Comparison of ENCODE assay signal across 23 cellular contexts in genomic region chr4:80814266-80814665, GRCh38.
DNase-seq lines count a peak whose midpoint lies in the region; ATAC-seq and TF ChIP-seq lines count a peak whose summit lies in the region.
"Had no signal": no experiment of that assay in that cellular context is flagged by ENCODE, and none has a peak within 500 bp of the region (broad histone marks: within the 10 kb centered on the region; RNA-seq: fewer than 3 reads in every experiment).

No MANE protein-coding gene starts in this region.

- H3K27ac ChIP-seq in OCI-LY7 (ENCODE audit: low read depth, low read length, poor library complexity, severe bottlenecking) (no peak overlapping the region), caudate nucleus (ENCODE audit: low read depth, low read length) (no peak overlapping the region), brain microvascular endothelial cell (no peak overlapping the region)
- H3K27ac ChIP-seq: A549; BLaER1 treated with 17β-estradiol and CSF1 and Interleukin-3, amounts not matched to agents 10 nM and 100 nM; GM23248 had no signal

- H3K4me1 Mint-ChIP-seq in activated T-cell treated with anti-CD3 and anti-CD28 coated beads, Interleukin-2, amount 50 U/mL, for 72 hours (ENCODE audit: low read depth), result no peaks in the 10 kb centered on the region
- H3K4me1 Mint-ChIP-seq: CD14-positive monocyte; CD8-positive, alpha-beta memory T cell had no signal

- H3K36me3 ChIP-seq in OCI-LY7 (ENCODE audit: insufficient read depth, low read length) (peaks cover 3% of the 10 kb centered on the region; the same call in 1 of the 2 replicates), brain microvascular endothelial cell (replicated peaks) (no peaks in the 10 kb centered on the region)
- H3K36me3 ChIP-seq: BE2C; BLaER1 treated with 17β-estradiol and CSF1 and Interleukin-3, amounts not matched to agents 10 nM and 100 nM had no signal

- H4K20me1 ChIP-seq in OCI-LY7 (ENCODE audit: insufficient read depth, low read length), result no peaks in the 10 kb centered on the region
- H4K20me1 ChIP-seq: BLaER1 treated with 17β-estradiol and CSF1 and Interleukin-3, amounts not matched to agents 10 nM and 100 nM had no signal

- peak; percentile 11 for DNase-seq in AG10803 (ENCODE audit: low read depth)
- no peak for DNase-seq in OCI-LY7 (ENCODE audit: low spot score)
- peak; percentile 7 for DNase-seq in fibroblast of mammary gland (ENCODE audit: low read depth)
- no peak for DNase-seq in caudate nucleus (lab: John Stamatoyannopoulos, UW)
- no peak for DNase-seq in activated T-cell treated with anti-CD3 and anti-CD28 coated beads, Interleukin-2, amount 50 U/mL, for 72 hours
- no peak for DNase-seq in brain microvascular endothelial cell
- no peak for DNase-seq in glomerular visceral epithelial cell (ENCODE audit: extremely low spot score)
- DNase-seq: 8988T; AML-193; BE2C; CD4-positive, alpha-beta T cell; CD8-positive, alpha-beta memory T cell; DMS 273 treated with DMSO at 0.1 percent for 48 hours; DMS79; EL; GDM1; GM23248; H7; HCEC 1CT had no signal

- H3K4me3 ChIP-seq in AG10803 (ENCODE audit: low read length) (no peak overlapping the region), OCI-LY7 (ENCODE audit: low read depth, low read length, poor library complexity, severe bottlenecking) (no peak overlapping the region), fibroblast of mammary gland (ENCODE audit: control insufficient read depth, low read depth, low read length) (no peak overlapping the region), brain microvascular endothelial cell (ENCODE audit: low read depth, low read length) (no peak overlapping the region)
- H3K4me3 ChIP-seq: A549; BLaER1 treated with 17β-estradiol and CSF1 and Interleukin-3, amounts not matched to agents 10 nM and 100 nM; GM12878; GM23248 had no signal

- intact Hi-C loops in OCI-LY7 (cut with micrococcal nuclease; ENCODE audit: unreplicated experiment), result no loop called here

- ATAC-seq in activated T-cell treated with anti-CD3 and anti-CD28 coated beads, Interleukin-2, amount 50 U/mL, for 72 hours (replicated peaks in 1 of 2), result no peak
- ATAC-seq: A549, GM12878 had no signal

- H3K9me2 ChIP-seq in OCI-LY7 (ENCODE audit: insufficient read depth, low read length), result no peaks in the 10 kb centered on the region

- no peaks in the 10 kb centered on the region for H3K9me3 ChIP-seq in OCI-LY7 (ENCODE audit: low read length)
- H3K9me3 ChIP-seq: A549; BE2C; BLaER1 treated with 17β-estradiol and CSF1 and Interleukin-3, amounts not matched to agents 10 nM and 100 nM had no signal

- peaks cover 9% of the 10 kb centered on the region for H3K4me1 ChIP-seq in OCI-LY7 (ENCODE audit: insufficient read depth, low read length, poor library complexity, severe bottlenecking)
- H3K4me1 ChIP-seq: A549; BE2C; BLaER1 treated with 17β-estradiol and CSF1 and Interleukin-3, amounts not matched to agents 10 nM and 100 nM had no signal

- no peak overlapping the region for H3K27ac Mint-ChIP-seq in activated T-cell treated with anti-CD3 and anti-CD28 coated beads, Interleukin-2, amount 50 U/mL, for 72 hours
- H3K27ac Mint-ChIP-seq: CD14-positive monocyte; CD4-positive, alpha-beta T cell; CD8-positive, alpha-beta memory T cell had no signal

- no peak overlapping the region for H3K4me2 ChIP-seq in OCI-LY7 (ENCODE audit: low read length)
- H3K4me2 ChIP-seq: A549; BLaER1 treated with 17β-estradiol and CSF1 and Interleukin-3, amounts not matched to agents 10 nM and 100 nM had no signal

- POLR2A ChIA-PET in OCI-LY7 (lab: Charles Lee), result interaction anchor here (0.6 to 2.0 kb wide), 10 partner anchors 8 to 324 kb away, joined by 3 to 7 read pairs (median 3); no protein-coding TSS in a partner anchor

- no peaks in the 10 kb centered on the region for H3K27me3 Mint-ChIP-seq in activated T-cell treated with anti-CD3 and anti-CD28 coated beads, Interleukin-2, amount 50 U/mL, for 72 hours (ENCODE audit: low read depth)

- no peaks in the 10 kb centered on the region for H3K27me3 ChIP-seq in brain microvascular endothelial cell (replicated peaks)
- H3K27me3 ChIP-seq: BE2C; BLaER1 treated with 17β-estradiol and CSF1 and Interleukin-3, amounts not matched to agents 10 nM and 100 nM had no signal

- no peaks in the 10 kb centered on the region for H3K79me2 ChIP-seq in OCI-LY7 (ENCODE audit: insufficient read depth, low read depth, low read length)

- BruUV-seq in OCI-LY7 (replicated peaks; lab: Mats Ljungman, UMichigan), result no TSS peak

- TF ChIP-seq CTCF in AG10803 (conservative IDR thresholded peaks at IDR 0.05; ENCODE audit: low read length) (no peak), OCI-LY7 (conservative IDR thresholded peaks at IDR 0.05; ENCODE audit: low read length) (no peak), fibroblast of mammary gland (conservative IDR thresholded peaks at IDR 0.05; ENCODE audit: control insufficient read depth, insufficient read depth, low read depth, low read length) (no peak), brain microvascular endothelial cell (IDR thresholded peaks at IDR 0.05; ENCODE audit: low read depth, low read length, missing control alignments) (no peak)

- no peak overlapping the region for H3K4me3 Mint-ChIP-seq in activated T-cell treated with anti-CD3 and anti-CD28 coated beads, Interleukin-2, amount 50 U/mL, for 72 hours
- H3K4me3 Mint-ChIP-seq: CD14-positive monocyte; CD4-positive, alpha-beta T cell; CD8-positive, alpha-beta memory T cell had no signal

- CTCF ChIA-PET in OCI-LY7 (lab: Charles Lee; ENCODE audit: unreplicated experiment), result no interaction called here

- H2AFZ ChIP-seq in OCI-LY7 (ENCODE audit: low read length), result peak overlapping the region; percentile 73
- H2AFZ ChIP-seq: GM23248 had no signal

- in situ Hi-C loops in brain microvascular endothelial cell (cut with HindIII; ENCODE audit: low pct_ligation_motif_present, low sequenced_read_pairs), result no loop called here

- H3K36me3 Mint-ChIP-seq in activated T-cell treated with anti-CD3 and anti-CD28 coated beads, Interleukin-2, amount 50 U/mL, for 72 hours (ENCODE audit: insufficient read depth in 2 of 2), result no peaks in the 10 kb centered on the region
- H3K36me3 Mint-ChIP-seq: CD14-positive monocyte; CD8-positive, alpha-beta memory T cell had no signal

- H3K9me3 Mint-ChIP-seq in activated T-cell treated with anti-CD3 and anti-CD28 coated beads, Interleukin-2, amount 50 U/mL, for 72 hours, result no peaks in the 10 kb centered on the region
- H3K9me3 Mint-ChIP-seq: CD4-positive, alpha-beta T cell; CD8-positive, alpha-beta memory T cell had no signal

Comparison
In these comparisons a context has a peak if more than half of its experiments do, and no peak if none do; other contexts are left out.
1. DNase-seq: peak in AG10803 (single experiment) and fibroblast of mammary gland (single experiment); none in OCI-LY7 (single experiment), caudate nucleus (0 of 61), activated T-cell treated with anti-CD3 and anti-CD28 coated beads, Interleukin-2, amount 50 U/mL, for 72 hours (0 of 2), brain microvascular endothelial cell (single experiment) and glomerular visceral epithelial cell (single experiment).